1 cellular context compared by ENCODE assay signal in genomic region chr13:40341501-40341900, GRCh38.
TF ChIP-seq lines count a peak whose summit lies in the region.

No MANE protein-coding gene starts in this region.

TF ChIP-seq in GM23338, 12 proteins besides CTCF, POLR2A, EP300 and RAD21 (continued from another document):
- TF ChIP-seq, protein P1, sequence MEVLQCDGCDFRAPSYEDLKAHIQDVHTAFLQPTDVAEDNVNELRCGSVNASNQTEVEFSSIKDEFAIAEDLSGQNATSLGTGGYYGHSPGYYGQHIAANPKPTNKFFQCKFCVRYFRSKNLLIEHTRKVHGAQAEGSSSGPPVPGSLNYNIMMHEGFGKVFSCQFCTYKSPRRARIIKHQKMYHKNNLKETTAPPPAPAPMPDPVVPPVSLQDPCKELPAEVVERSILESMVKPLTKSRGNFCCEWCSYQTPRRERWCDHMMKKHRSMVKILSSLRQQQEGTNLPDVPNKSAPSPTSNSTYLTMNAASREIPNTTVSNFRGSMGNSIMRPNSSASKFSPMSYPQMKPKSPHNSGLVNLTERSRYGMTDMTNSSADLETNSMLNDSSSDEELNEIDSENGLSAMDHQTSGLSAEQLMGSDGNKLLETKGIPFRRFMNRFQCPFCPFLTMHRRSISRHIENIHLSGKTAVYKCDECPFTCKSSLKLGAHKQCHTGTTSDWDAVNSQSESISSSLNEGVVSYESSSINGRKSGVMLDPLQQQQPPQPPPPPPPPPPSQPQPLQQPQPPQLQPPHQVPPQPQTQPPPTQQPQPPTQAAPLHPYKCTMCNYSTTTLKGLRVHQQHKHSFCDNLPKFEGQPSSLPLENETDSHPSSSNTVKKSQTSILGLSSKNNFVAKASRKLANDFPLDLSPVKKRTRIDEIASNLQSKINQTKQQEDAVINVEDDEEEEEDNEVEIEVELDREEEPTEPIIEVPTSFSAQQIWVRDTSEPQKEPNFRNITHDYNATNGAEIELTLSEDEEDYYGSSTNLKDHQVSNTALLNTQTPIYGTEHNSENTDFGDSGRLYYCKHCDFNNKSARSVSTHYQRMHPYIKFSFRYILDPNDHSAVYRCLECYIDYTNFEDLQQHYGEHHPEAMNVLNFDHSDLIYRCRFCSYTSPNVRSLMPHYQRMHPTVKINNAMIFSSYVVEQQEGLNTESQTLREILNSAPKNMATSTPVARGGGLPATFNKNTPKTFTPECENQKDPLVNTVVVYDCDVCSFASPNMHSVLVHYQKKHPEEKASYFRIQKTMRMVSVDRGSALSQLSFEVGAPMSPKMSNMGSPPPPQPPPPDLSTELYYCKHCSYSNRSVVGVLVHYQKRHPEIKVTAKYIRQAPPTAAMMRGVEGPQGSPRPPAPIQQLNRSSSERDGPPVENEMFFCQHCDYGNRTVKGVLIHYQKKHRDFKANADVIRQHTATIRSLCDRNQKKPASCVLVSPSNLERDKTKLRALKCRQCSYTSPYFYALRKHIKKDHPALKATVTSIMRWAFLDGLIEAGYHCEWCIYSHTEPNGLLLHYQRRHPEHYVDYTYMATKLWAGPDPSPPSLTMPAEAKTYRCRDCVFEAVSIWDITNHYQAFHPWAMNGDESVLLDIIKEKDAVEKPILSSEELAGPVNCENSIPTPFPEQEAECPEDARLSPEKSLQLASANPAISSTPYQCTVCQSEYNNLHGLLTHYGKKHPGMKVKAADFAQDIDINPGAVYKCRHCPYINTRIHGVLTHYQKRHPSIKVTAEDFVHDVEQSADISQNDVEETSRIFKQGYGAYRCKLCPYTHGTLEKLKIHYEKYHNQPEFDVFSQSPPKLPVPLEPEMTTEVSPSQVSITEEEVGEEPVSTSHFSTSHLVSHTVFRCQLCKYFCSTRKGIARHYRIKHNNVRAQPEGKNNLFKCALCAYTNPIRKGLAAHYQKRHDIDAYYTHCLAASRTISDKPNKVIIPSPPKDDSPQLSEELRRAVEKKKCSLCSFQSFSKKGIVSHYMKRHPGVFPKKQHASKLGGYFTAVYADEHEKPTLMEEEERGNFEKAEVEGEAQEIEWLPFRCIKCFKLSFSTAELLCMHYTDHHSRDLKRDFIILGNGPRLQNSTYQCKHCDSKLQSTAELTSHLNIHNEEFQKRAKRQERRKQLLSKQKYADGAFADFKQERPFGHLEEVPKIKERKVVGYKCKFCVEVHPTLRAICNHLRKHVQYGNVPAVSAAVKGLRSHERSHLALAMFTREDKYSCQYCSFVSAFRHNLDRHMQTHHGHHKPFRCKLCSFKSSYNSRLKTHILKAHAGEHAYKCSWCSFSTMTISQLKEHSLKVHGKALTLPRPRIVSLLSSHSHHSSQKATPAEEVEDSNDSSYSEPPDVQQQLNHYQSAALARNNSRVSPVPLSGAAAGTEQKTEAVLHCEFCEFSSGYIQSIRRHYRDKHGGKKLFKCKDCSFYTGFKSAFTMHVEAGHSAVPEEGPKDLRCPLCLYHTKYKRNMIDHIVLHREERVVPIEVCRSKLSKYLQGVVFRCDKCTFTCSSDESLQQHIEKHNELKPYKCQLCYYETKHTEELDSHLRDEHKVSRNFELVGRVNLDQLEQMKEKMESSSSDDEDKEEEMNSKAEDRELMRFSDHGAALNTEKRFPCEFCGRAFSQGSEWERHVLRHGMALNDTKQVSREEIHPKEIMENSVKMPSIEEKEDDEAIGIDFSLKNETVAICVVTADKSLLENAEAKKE (CRISPR knock-in tag; IDR thresholded peaks at IDR 0.05) = no peak
- TF ChIP-seq JUNB (IDR thresholded peaks at IDR 0.05; ENCODE audit: unreplicated experiment) = no peak
